ENCODE assay signal across 8 cellular contexts in genomic region chr16:54928421-54929089, GRCh38. TPM values are rescaled to one million over a fixed set of nuclear protein-coding genes. Genes with fewer than 3 reads are reported as not detected.
DNase-seq lines count a peak whose midpoint lies in the region; ATAC-seq and TF ChIP-seq lines count a peak whose summit lies in the region.

No MANE protein-coding gene starts in this region.

- H3K36me3 Mint-ChIP-seq in activated naive CD8-positive, alpha-beta T cell treated with anti-CD3 and anti-CD28 coated beads for 36 hours: peaks cover 14% of the 10 kb centered on the region

- H3K9me3 Mint-ChIP-seq in activated naive CD8-positive, alpha-beta T cell treated with anti-CD3 and anti-CD28 coated beads for 36 hours: peaks cover 10% of the 10 kb centered on the region

- peak overlapping the region; percentile 83 for H3K4me3 Mint-ChIP-seq in activated naive CD8-positive, alpha-beta T cell treated with anti-CD3 and anti-CD28 coated beads for 36 hours

- H3K27me3 ChIP-seq in right atrium auricular region: peaks cover 36% of the 10 kb centered on the region in 2 donors
- H3K27me3 ChIP-seq in sigmoid colon: peaks cover 53 to 98% (median 76%) of the 10 kb centered on the region in 3 donors

- TF ChIP-seq POLR2A in sigmoid colon (IDR thresholded peaks at IDR 0.05): no peak

- TF ChIP-seq CTCF in C4-2B (conservative IDR thresholded peaks at IDR 0.05) (peak; percentile 15; the same call in 1 of the 2 replicates), right atrium auricular region (IDR thresholded peaks at IDR 0.05) (no peak), sigmoid colon (IDR thresholded peaks at IDR 0.05) (no peak)

- TF ChIP-seq EP300 in sigmoid colon (IDR thresholded peaks at IDR 0.05): no peak

- H3K36me3 ChIP-seq in right atrium auricular region: no peaks in the 10 kb centered on the region
- no peaks in the 10 kb centered on the region for H3K36me3 ChIP-seq in sigmoid colon

- H3K4me1 ChIP-seq in right atrium auricular region: peaks cover 0 to 28% of the 10 kb centered on the region in 2 donors
- H3K4me1 ChIP-seq in sigmoid colon: peaks cover 0 to 48% (median 38%) of the 10 kb centered on the region in 4 donors

- H3K9me3 ChIP-seq in right atrium auricular region (no peaks in the 10 kb centered on the region), sigmoid colon (no peaks in the 10 kb centered on the region)

- 1% methylated on average over 99 of the region's 99 CpGs for WGBS in sigmoid colon, 2 donors

- DNase-seq in NCI-H446 treated with DMSO at 0.1 percent for 48 hours (lab: John Stamatoyannopoulos, UW): peak; percentile 14
- peak; percentile 45 for DNase-seq in activated naive CD8-positive, alpha-beta T cell treated with anti-CD3 and anti-CD28 coated beads for 36 hours
- DNase-seq in right atrium auricular region (ENCODE audit: low spot score): no peak
- no peak for DNase-seq in sigmoid colon
- no peak for DNase-seq in ureter (ENCODE audit: low spot score)

- peak overlapping the region; percentile 57 to 67 for H3K4me3 ChIP-seq in right atrium auricular region
- peak overlapping the region; percentile 25 to 58 (median 50) for H3K4me3 ChIP-seq in sigmoid colon

- peaks cover 27% of the 10 kb centered on the region for H3K4me1 Mint-ChIP-seq in activated naive CD8-positive, alpha-beta T cell treated with anti-CD3 and anti-CD28 coated beads for 36 hours

- no peak overlapping the region for H3K27ac Mint-ChIP-seq in activated naive CD8-positive, alpha-beta T cell treated with anti-CD3 and anti-CD28 coated beads for 36 hours

- H3K27ac ChIP-seq in C4-2B (peak overlapping the region; percentile 81), right atrium auricular region (peak overlapping the region; percentile 71 to 80), sigmoid colon (peak overlapping the region in 3 of 4 donors; percentile 17 to 58 (median 43))

- peaks cover 78% of the 10 kb centered on the region for H3K27me3 Mint-ChIP-seq in activated naive CD8-positive, alpha-beta T cell treated with anti-CD3 and anti-CD28 coated beads for 36 hours

- intact Hi-C loops in sigmoid colon (cut with DNase I): no loop called here

- ATAC-seq in GM18858 (IDR thresholded peaks at IDR 0.05; ENCODE audit: unreplicated experiment) (peak; percentile 36), HG03039 (IDR thresholded peaks at IDR 0.05; ENCODE audit: unreplicated experiment) (peak; percentile 53)

RNA-seq across cellular contexts. Expression of gene IRX5, which starts 2.1 kb away (rescaled TPM):
- total RNA-seq in activated naive CD8-positive, alpha-beta T cell treated with anti-CD3 and anti-CD28 coated beads for 36 hours: not detected
- total RNA-seq in right atrium auricular region (1 to 10 TPM in 1 of 2 donors, under 1 TPM in 1; 0.59 to 4.1 TPM), sigmoid colon (not detected), ureter (0.42 TPM)
- not detected for polyA plus RNA-seq in sigmoid colon

Comparison
In these comparisons a context has a peak if more than half of its experiments do, and no peak if none do; other contexts are left out.
1. DNase-seq: peak in NCI-H446 treated with DMSO at 0.1 percent for 48 hours (single experiment) and activated naive CD8-positive, alpha-beta T cell treated with anti-CD3 and anti-CD28 coated beads for 36 hours (single experiment); none in right atrium auricular region (single experiment), sigmoid colon (single experiment) and ureter (single experiment).
2. Peak in every context shown above with its lines, with median percentiles within 50 percentile points of each other: H3K27ac ChIP-seq.